ENCODE assay signal across 23 cellular contexts in genomic region chr17:47078801-47079200, GRCh38.
"Had no signal": no experiment of that assay in that cellular context is flagged by ENCODE, and none has a peak within 500 bp of the region (broad histone marks: within the 10 kb centered on the region; RNA-seq: fewer than 3 reads in every experiment).

No MANE protein-coding gene starts in this region.

- ATAC-seq: stimulated activated effector memory CD8-positive, alpha-beta T cell treated with anti-CD3 and anti-CD28 coated beads, Interleukin-12 subunit alpha, Interleukin-12 subunit beta, amount 100 ng/mL, for 72 hours; stimulated activated memory B cell treated with anti-CD40 and anti-IgM and Interleukin-4, amounts not matched to agents 10 μg/mL and 1 μg/mL and 100 μg/mL, for 72 hours; stimulated activated naive B cell treated with anti-CD40 and anti-IgM and Interleukin-4, amounts not matched to agents 10 μg/mL and 1 μg/mL and 100 μg/mL, for 72 hours; stimulated activated naive CD8-positive, alpha-beta T cell treated with anti-CD3 and anti-CD28 coated beads, Interleukin-15, amount 100 ng/mL, for 72 hours; stimulated activated naive CD8-positive, alpha-beta T cell treated with anti-CD3 and anti-CD28 coated beads, Interleukin-15, Interleukin-2, amounts not matched to agents 100 U/mL and 50 U/mL, for 24 hours; upper lobe of right lung had no signal

- DNase-seq: stimulated activated CD4-positive, alpha-beta T cell treated with anti-CD3 and anti-CD28 coated beads, Interleukin-2, amount 100 ng/mL, for 48 hours; stimulated activated CD4-positive, alpha-beta T cell treated with anti-CD3 and anti-CD28 coated beads, Interleukin-4, amount 100 ng/mL, for 1 hour; stimulated activated CD4-positive, alpha-beta T cell treated with anti-CD3 and anti-CD28 coated beads, Interleukin-4, amount 100 ng/mL, for 24 hours; stimulated activated CD4-positive, alpha-beta T cell treated with anti-CD3 and anti-CD28 coated beads, Interleukin-4, amount 100 ng/mL, for 4 hours; stimulated activated CD8-positive, alpha-beta memory T cell treated with anti-CD3 and anti-CD28 coated beads, Interleukin-4, amount 100 ng/mL, for 48 hours; stimulated activated naive B cell treated with anti-CD40 and anti-IgM and Interleukin-4, amounts not matched to agents 10 μg/mL and 1 μg/mL and 100 μg/mL, for 72 hours; stimulated activated naive CD4-positive, alpha-beta T cell; stimulated activated naive CD4-positive, alpha-beta T cell treated with Interleukin-2 at 50 U/mL for 16 hours; stimulated activated naive CD8-positive, alpha-beta T cell treated with anti-CD3 and anti-CD28 coated beads, Interleukin-15, amount 100 ng/mL, for 72 hours; stimulated activated naive CD8-positive, alpha-beta T cell treated with anti-CD3 and anti-CD28 coated beads, Interleukin-15, Interleukin-2, amounts not matched to agents 100 U/mL and 50 U/mL, for 24 hours; stomach; substantia nigra; testis; thyroid gland; tibial artery; transverse colon; trophoblast cell; upper lobe of left lung; upper lobe of right lung; uterus had no signal

- FAIRE-seq: urothelium cell line had no signal
